24 cellular contexts compared by ENCODE assay signal in the genomic region with DNA sequence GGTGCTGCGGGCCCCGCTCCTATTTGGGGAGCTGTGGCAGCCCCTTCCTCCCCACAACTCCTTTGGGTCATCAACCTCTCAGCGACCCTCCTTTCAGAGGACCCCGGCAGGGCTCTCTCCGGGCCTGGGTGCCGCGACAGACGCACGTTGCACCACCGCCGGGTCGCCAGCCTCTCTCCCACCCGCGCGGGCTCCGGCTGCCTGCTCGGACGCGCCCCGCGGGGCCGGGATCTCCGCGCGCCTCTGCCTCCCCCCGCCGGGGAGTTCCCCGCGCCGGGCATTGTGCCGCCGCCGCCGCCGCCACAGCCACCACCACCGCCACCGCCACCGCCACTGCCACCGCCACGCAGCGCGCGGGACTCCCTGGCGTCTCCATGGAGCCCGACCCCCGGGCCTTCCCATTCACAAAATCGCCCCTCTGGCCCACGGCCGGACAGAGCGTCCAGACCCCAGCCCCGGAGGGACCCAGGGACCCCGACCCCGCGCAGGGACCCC. TPM values are rescaled to one million over a fixed set of nuclear protein-coding genes. Genes with fewer than 3 reads are reported as not detected.
DNase-seq lines count a peak whose midpoint lies in the region; ATAC-seq, FAIRE-seq and TF ChIP-seq lines count a peak whose summit lies in the region.
"Had no signal": no experiment of that assay in that cellular context is flagged by ENCODE, and none has a peak within 500 bp of the region (broad histone marks: within the 10 kb centered on the region; RNA-seq: fewer than 3 reads in every experiment).

No MANE protein-coding gene starts in this region.

- H2AFZ ChIP-seq in GM23338, result peak overlapping the region; percentile 76; the same call in 1 of the 2 replicates

- TF ChIP-seq CTCF in GM23338 (conservative IDR thresholded peaks at IDR 0.05; ENCODE audit: low read depth in 2 of 2), result no peak

- H3K27ac ChIP-seq in GM23338 (ENCODE audit: low read depth) (no peak overlapping the region), angular gyrus (ENCODE audit: low read depth, low read length) (peak overlapping the region; percentile 65), iPS DF 6.9 (ENCODE audit: low read length) (no peak overlapping the region)
- H3K27ac ChIP-seq: foreskin keratinocyte, tibial artery had no signal

- H4K20me1 ChIP-seq in GM23338 (replicated peaks; ENCODE audit: insufficient read depth), result no peaks in the 10 kb centered on the region

- peaks cover 10% of the 10 kb centered on the region; the same call in 1 of the 2 replicates for H3K4me1 ChIP-seq in GM23338 (ENCODE audit: insufficient read depth)
- peaks cover 9% of the 10 kb centered on the region for H3K4me1 ChIP-seq in iPS DF 6.9 (ENCODE audit: control insufficient read depth, insufficient read depth, low read length)
- H3K4me1 ChIP-seq: foreskin keratinocyte had no signal

- no peaks in the 10 kb centered on the region for H3K9me2 ChIP-seq in GM23338 (ENCODE audit: insufficient read depth)

- H3K36me3 ChIP-seq in GM23338 (ENCODE audit: insufficient read depth) (no peaks in the 10 kb centered on the region), iPS DF 6.9 (ENCODE audit: control insufficient read depth, insufficient read depth, low read length) (no peaks in the 10 kb centered on the region)
- H3K36me3 ChIP-seq: tibial artery had no signal

- H3K4me3 ChIP-seq in GM23338 (peak overlapping the region; percentile 53), iPS DF 6.9 (ENCODE audit: low read length) (peak overlapping the region; percentile 26; the same call in 1 of the 2 replicates)
- H3K4me3 ChIP-seq: tibial artery had no signal

- no peaks in the 10 kb centered on the region for H3K79me2 ChIP-seq in GM23338 (replicated peaks; ENCODE audit: insufficient read depth)

- peaks cover 53% of the 10 kb centered on the region for H3K27me3 ChIP-seq in GM23338 (ENCODE audit: insufficient read depth)
- peaks cover 35% of the 10 kb centered on the region for H3K27me3 ChIP-seq in iPS DF 6.9 (ENCODE audit: control insufficient read depth, insufficient read depth, low read length)

- no peak for TF ChIP-seq POLR2A in GM12891 (IDR thresholded peaks at IDR 0.05; ENCODE audit: low read depth, low read length)

- WGBS in iPS DF 6.9 (ENCODE audit: insufficient coverage, insufficient read length), result no CpG with 5 or more reads among the region's 54 CpGs

- DNase-seq in GM23338 (ENCODE audit: low spot score) (no peak), iPS DF 6.9 (ENCODE audit: low read depth, low spot score) (no peak), retina (peak; percentile 40), GM12891 (ENCODE audit: insufficient read length, low spot score) (no peak)
- DNase-seq in activated effector memory CD4-positive, alpha-beta T cell treated with anti-CD3 and anti-CD28 coated beads, Interleukin-2, amount 50 U/mL, for 16 hours, result no peak
- no peak for DNase-seq in activated CD4-positive, alpha-beta T cell treated with anti-CD3 and anti-CD28 coated beads, Interleukin-2, amount 50 U/mL, for 1 hour
- DNase-seq: activated CD4-positive, alpha-beta T cell treated with anti-CD3 and anti-CD28 coated beads for 36 hours; activated naive CD8-positive, alpha-beta T cell treated with anti-CD3 and anti-CD28 coated beads, Interleukin-2, amount 50 U/mL, for 24 hours; CD4-positive, alpha-beta T cell; DMS79; foreskin keratinocyte; MV-4-11; NCI-H187; SHP77; stimulated activated CD4-positive, alpha-beta T cell treated with anti-CD3 and anti-CD28 coated beads, Interleukin-1b, Interleukin-23, amount 100 ng/mL, for 48 hours; tibial artery had no signal

- H3K9me3 ChIP-seq in iPS DF 6.9 (ENCODE audit: control insufficient read depth, insufficient read depth, low read length), result no peaks in the 10 kb centered on the region
- H3K9me3 ChIP-seq: tibial artery had no signal

- 0 out of 2 replicates have a peak, but pooled peaks cover 3% of the 10 kb centered on the region for H3F3A ChIP-seq in GM23338 (replicated peaks; ENCODE audit: low read depth)

- ATAC-seq in GM23338 (no peak), GM21381 (IDR thresholded peaks at IDR 0.05; ENCODE audit: unreplicated experiment) (no peak)
- ATAC-seq: activated CD4-positive, alpha-beta T cell treated with anti-CD3 and anti-CD28 coated beads for 36 hours; activated naive CD8-positive, alpha-beta T cell treated with anti-CD3 and anti-CD28 coated beads, Interleukin-2, amount 50 U/mL, for 24 hours; foreskin keratinocyte had no signal

- H3K9me3 Mint-ChIP-seq in GM23338, result no peaks in the 10 kb centered on the region; the same call in 2 of the 3 replicates
- H3K9me3 Mint-ChIP-seq: activated naive CD8-positive, alpha-beta T cell treated with anti-CD3 and anti-CD28 coated beads, Interleukin-2, amount 50 U/mL, for 24 hours; activated T-helper 2 cell treated with anti-CD3 and anti-CD28 coated beads, Interferon-gamma antibody, Interleukin-2, Interleukin-4, amounts not matched to agents 10 μg/mL and 5 μg/mL and 100 μg/mL, durations not matched to agents 14 hours and 24 hours and 36 hours; CD4-positive, alpha-beta T cell; dendritic cell treated with granulocyte-macrophage colony-stimulating factor and Interleukin-4, amounts not matched to agents 40 ng/mL and 50 ng/mL, for 4 days; memory B cell; stimulated activated memory B cell treated with anti-CD40 and anti-IgM and Interleukin-4, amounts not matched to agents 10 μg/mL and 1 μg/mL and 100 μg/mL, for 72 hours had no signal

- H3K27ac Mint-ChIP-seq in GM23338, result no peak overlapping the region
- H3K27ac Mint-ChIP-seq: activated CD4-positive, alpha-beta T cell treated with anti-CD3 and anti-CD28 coated beads for 36 hours; activated naive CD8-positive, alpha-beta T cell treated with anti-CD3 and anti-CD28 coated beads, Interleukin-2, amount 50 U/mL, for 24 hours; activated T-helper 2 cell treated with anti-CD3 and anti-CD28 coated beads, Interferon-gamma antibody, Interleukin-2, Interleukin-4, amounts not matched to agents 10 μg/mL and 5 μg/mL and 100 μg/mL, durations not matched to agents 14 hours and 24 hours and 36 hours; CD4-positive, alpha-beta T cell; dendritic cell treated with granulocyte-macrophage colony-stimulating factor and Interleukin-4, amounts not matched to agents 40 ng/mL and 50 ng/mL, for 4 days; memory B cell; stimulated activated memory B cell treated with anti-CD40 and anti-IgM and Interleukin-4, amounts not matched to agents 10 μg/mL and 1 μg/mL and 100 μg/mL, for 72 hours had no signal

- H3K4me2 ChIP-seq in GM23338, result peak overlapping the region; percentile 78

- H3K4me3 Mint-ChIP-seq in GM23338, result peak overlapping the region; percentile 27; the same call in 1 of the 3 replicates
- H3K4me3 Mint-ChIP-seq: activated CD4-positive, alpha-beta T cell treated with anti-CD3 and anti-CD28 coated beads for 36 hours; activated naive CD8-positive, alpha-beta T cell treated with anti-CD3 and anti-CD28 coated beads, Interleukin-2, amount 50 U/mL, for 24 hours; CD4-positive, alpha-beta T cell; dendritic cell treated with granulocyte-macrophage colony-stimulating factor and Interleukin-4, amounts not matched to agents 40 ng/mL and 50 ng/mL, for 4 days; memory B cell; stimulated activated memory B cell treated with anti-CD40 and anti-IgM and Interleukin-4, amounts not matched to agents 10 μg/mL and 1 μg/mL and 100 μg/mL, for 72 hours had no signal

- no peaks in the 10 kb centered on the region for H3K36me3 Mint-ChIP-seq in GM23338 (ENCODE audit: low read depth)
- H3K36me3 Mint-ChIP-seq: memory B cell; stimulated activated memory B cell treated with anti-CD40 and anti-IgM and Interleukin-4, amounts not matched to agents 10 μg/mL and 1 μg/mL and 100 μg/mL, for 72 hours had no signal

- H3K4me1 Mint-ChIP-seq in GM23338, result peaks cover 10% of the 10 kb centered on the region
- H3K4me1 Mint-ChIP-seq: memory B cell; stimulated activated memory B cell treated with anti-CD40 and anti-IgM and Interleukin-4, amounts not matched to agents 10 μg/mL and 1 μg/mL and 100 μg/mL, for 72 hours had no signal

- H3K27me3 Mint-ChIP-seq in GM23338 (ENCODE audit: insufficient read depth, low read depth, poor library complexity), result peaks cover 54% of the 10 kb centered on the region

- no peak for FAIRE-seq in GM12891 (lab: Jason Lieb, UNC)
- FAIRE-seq: bronchial epithelial cell, TTC549 had no signal

TF ChIP-seq in GM23338, 12 proteins besides CTCF, POLR2A, EP300 and RAD21 (continues in another document):
- TF ChIP-seq EZH2phosphoT487 (IDR thresholded peaks at IDR 0.05; ENCODE audit: unreplicated experiment), result no peak
- no peak for TF ChIP-seq ZNF331 (CRISPR knock-in tag; IDR thresholded peaks at IDR 0.05; ENCODE audit: low read depth)
- TF ChIP-seq STAT1 (IDR thresholded peaks at IDR 0.05; ENCODE audit: unreplicated experiment), result no peak
- TF ChIP-seq, protein P1, sequence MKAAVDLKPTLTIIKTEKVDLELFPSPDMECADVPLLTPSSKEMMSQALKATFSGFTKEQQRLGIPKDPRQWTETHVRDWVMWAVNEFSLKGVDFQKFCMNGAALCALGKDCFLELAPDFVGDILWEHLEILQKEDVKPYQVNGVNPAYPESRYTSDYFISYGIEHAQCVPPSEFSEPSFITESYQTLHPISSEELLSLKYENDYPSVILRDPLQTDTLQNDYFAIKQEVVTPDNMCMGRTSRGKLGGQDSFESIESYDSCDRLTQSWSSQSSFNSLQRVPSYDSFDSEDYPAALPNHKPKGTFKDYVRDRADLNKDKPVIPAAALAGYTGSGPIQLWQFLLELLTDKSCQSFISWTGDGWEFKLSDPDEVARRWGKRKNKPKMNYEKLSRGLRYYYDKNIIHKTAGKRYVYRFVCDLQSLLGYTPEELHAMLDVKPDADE (IDR thresholded peaks at IDR 0.05), result no peak
- TF ChIP-seq EZH2 (IDR thresholded peaks at IDR 0.05; ENCODE audit: low read depth, unreplicated experiment), result peak; percentile 75

TF ChIP-seq in GM12891, 5 proteins besides CTCF, POLR2A, EP300 and RAD21:
- TF ChIP-seq TAF1 (IDR thresholded peaks at IDR 0.05; ENCODE audit: low read depth, low read length) (no peak), POU2F2 (IDR thresholded peaks at IDR 0.05; ENCODE audit: low read depth, low read length) (no peak), SPI1 (IDR thresholded peaks at IDR 0.05; ENCODE audit: low read depth, low read length) (no peak), POLR2AphosphoS5 (IDR thresholded peaks at IDR 0.05; ENCODE audit: low read depth, low read length) (no peak), PAX5 (IDR thresholded peaks at IDR 0.05; ENCODE audit: insufficient read depth, low read length, severe bottlenecking) (no peak)

RNA-seq across cellular contexts. Expression of a gene that starts 0.7 kb away (rescaled TPM):
- 9.7 and 13.3 TPM in 2 replicates for total RNA-seq in GM23338 (2014; rRNA removed; shearing (Covaris generic))
- polyA plus RNA-seq in GM23338 (2016; fragmentation: Nextera tagmentation; extraction: Ambion mirVana), result 36.4 and 40.4 TPM in 2 replicates
- 0.19 TPM for polyA plus RNA-seq in GM12891 (2012; ENCODE audit: low read depth, missing spikeins)
- total RNA-seq: activated T-helper 2 cell treated with anti-CD3 and anti-CD28 coated beads, Interferon-gamma antibody, Interleukin-2, Interleukin-4, amounts not matched to agents 10 μg/mL and 5 μg/mL and 100 μg/mL, durations not matched to agents 14 hours and 24 hours and 36 hours; CD4-positive, alpha-beta T cell; foreskin keratinocyte had no signal
- polyA plus RNA-seq: foreskin keratinocyte had no signal
